In the genomic region with DNA sequence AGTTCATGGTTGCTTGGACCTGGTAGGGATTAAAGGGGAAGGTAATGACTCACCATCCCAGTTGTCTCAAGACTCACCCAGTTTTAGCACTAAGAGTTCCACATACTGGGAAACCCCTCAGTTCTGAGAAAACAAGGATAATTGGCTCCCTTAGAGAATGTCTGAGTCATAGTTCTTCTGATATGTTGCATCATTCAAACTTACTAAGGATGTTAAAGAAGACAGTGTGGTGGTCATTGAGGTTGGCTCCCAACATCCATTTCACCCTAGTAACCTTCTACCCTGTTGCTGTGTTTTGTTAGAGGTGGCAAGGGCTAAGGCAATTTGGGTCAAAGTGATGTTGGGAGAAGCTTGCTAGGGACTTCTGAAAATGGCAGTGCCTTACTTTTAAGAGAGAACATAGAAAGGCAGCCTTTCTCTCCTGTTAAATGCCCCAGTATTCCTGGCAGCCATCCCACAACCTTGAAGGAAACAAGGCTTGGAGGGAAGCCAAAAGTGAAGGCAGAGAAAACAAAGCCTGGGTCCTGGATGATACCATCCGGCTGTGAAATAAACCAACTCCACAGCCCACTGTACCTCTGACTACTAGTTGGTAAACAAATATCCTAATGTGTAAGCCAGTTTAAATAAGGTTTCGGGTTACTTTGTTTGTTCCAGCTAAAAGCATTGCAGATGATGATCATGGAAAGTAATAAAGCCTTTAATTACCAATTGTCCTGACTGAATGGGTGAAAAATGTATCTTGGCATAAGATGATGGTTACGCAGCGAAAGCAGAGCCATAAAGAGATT, we compare ENCODE assay signal across 9 cellular contexts.
DNase-seq lines count a peak whose midpoint lies in the region; ATAC-seq, FAIRE-seq and TF ChIP-seq lines count a peak whose summit lies in the region.
"Had no signal": no experiment of that assay in that cellular context is flagged by ENCODE, and none has a peak within 500 bp of the region (broad histone marks: within the 10 kb centered on the region; RNA-seq: fewer than 3 reads in every experiment).

No MANE protein-coding gene starts in this region.

- H3K27me3 ChIP-seq in pancreas, result no peaks in the 10 kb centered on the region

- peak; percentile 9 for FAIRE-seq in pancreas (lab: Jason Lieb, UNC)

- no peak for TF ChIP-seq POLR2A in erythroblast (IDR thresholded peaks at IDR 0.05; ENCODE audit: low read length)

- no peak for TF ChIP-seq CTCF in HFF-Myc (IDR thresholded peaks at IDR 0.05; ENCODE audit: low read depth, low read length, missing control alignments)
- TF ChIP-seq CTCF in pancreas (IDR thresholded peaks at IDR 0.05), result no peak
- no peak for TF ChIP-seq CTCF in natural killer cell (IDR thresholded peaks at IDR 0.05)

- peak overlapping the region in 2 of 4 donors; percentile 3 to 43 for H3K27ac ChIP-seq in pancreas
- H3K27ac ChIP-seq: KMS-11 had no signal

- no peak overlapping the region for H3K4me3 Mint-ChIP-seq in natural killer cell

- no peaks in the 10 kb centered on the region for H3K36me3 Mint-ChIP-seq in natural killer cell

- ATAC-seq in esophagus mucosa, result peak; percentile 98
- peak in 3 of 4 donors; percentile 83 to 88 (median 86) for ATAC-seq in pancreas
- no peak for ATAC-seq in GM21619 (IDR thresholded peaks at IDR 0.05; ENCODE audit: unreplicated experiment)
- ATAC-seq in natural killer cell, result no peak

- H3K9me3 ChIP-seq in pancreas, result no peaks in the 10 kb centered on the region

- H3K9me3 Mint-ChIP-seq in natural killer cell, result peaks cover under 1 to 2% of the 10 kb centered on the region in 2 donors

- H3K4me3 ChIP-seq in HFF-Myc (replicated peaks; ENCODE audit: low read depth, low read length) (no peak overlapping the region), pancreas (no peak overlapping the region)

- no peaks in the 10 kb centered on the region for H3K4me1 ChIP-seq in pancreas

- intact Hi-C loops in pancreas (cut with DNase I) (no loop called here), natural killer cell (cut with micrococcal nuclease) (loop anchor here (10.0 kb wide), 1 partner anchor 59 kb away; no protein-coding TSS in a partner anchor)

- H3K36me3 ChIP-seq in pancreas, result no peaks in the 10 kb centered on the region

- no peaks in the 10 kb centered on the region for H3K4me1 Mint-ChIP-seq in natural killer cell

- DNase-seq in HFF-Myc (ENCODE audit: extremely low read depth, low read depth) (peak; percentile 87), NCI-H510A treated with DMSO at 0.1 percent for 48 hours (lab: John Stamatoyannopoulos, UW) (peak; percentile 65), pancreas (peak in 4 of 6 donors; percentile 26 to 65 (median 50)), erythroblast (lab: John Stamatoyannopoulos, UW) (no peak), occipital lobe (lab: John Stamatoyannopoulos, UW) (no peak), natural killer cell (no peak)

- 8 to 13% methylated on average over 4 of the region's 4 CpGs for WGBS in pancreas, 2 donors

- H3K27me3 Mint-ChIP-seq in natural killer cell (ENCODE audit: low read depth in 2 of 2), result no peaks in the 10 kb centered on the region

- H3K27ac Mint-ChIP-seq in natural killer cell, result no peak overlapping the region

Comparison
In these comparisons a context has a peak if more than half of its experiments do, and no peak if none do; other contexts are left out.
1. DNase-seq: peak in HFF-Myc (single experiment), NCI-H510A treated with DMSO at 0.1 percent for 48 hours (single experiment) and pancreas (4 of 6); none in erythroblast (0 of 2), occipital lobe (single experiment) and natural killer cell (single experiment).
2. ATAC-seq: peak in esophagus mucosa (single experiment) and pancreas (3 of 4); none in GM21619 (single experiment) and natural killer cell (0 of 3).